In the genomic region with DNA sequence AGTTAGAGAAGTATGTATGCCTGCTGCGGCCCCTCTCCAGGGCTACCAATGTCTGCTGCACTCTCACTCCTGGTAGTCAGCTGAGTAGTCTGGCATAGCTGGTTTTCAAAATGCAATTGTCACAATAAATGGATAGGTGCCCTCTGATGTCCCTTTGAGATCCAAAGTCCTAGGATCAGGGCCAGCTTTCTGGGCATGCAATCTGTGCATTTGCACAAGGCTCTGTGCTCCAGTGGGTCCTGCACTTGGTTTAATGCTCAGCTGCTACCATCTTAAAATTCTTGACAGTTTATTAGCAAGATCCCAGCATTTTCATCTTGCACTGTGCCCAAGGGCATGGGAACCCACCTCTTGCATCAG, we compare ENCODE assay signal across 24 cellular contexts.
"Had no signal": no experiment of that assay in that cellular context is flagged by ENCODE, and none has a peak within 500 bp of the region (broad histone marks: within the 10 kb centered on the region; RNA-seq: fewer than 3 reads in every experiment).

No MANE protein-coding gene starts in this region.

- H3K27me3 ChIP-seq: MG63, SJSA1 had no signal

- DNase-seq: activated CD4-positive, alpha-beta T cell treated with anti-CD3 and anti-CD28 coated beads for 4 hours; activated CD8-positive, alpha-beta memory T cell treated with anti-CD3 and anti-CD28 coated beads, Interleukin-2, amount 50 U/mL, for 4 hours; activated CD8-positive, alpha-beta T cell treated with anti-CD3 and anti-CD28 coated beads for 36 hours; activated gamma-delta T cell treated with Interleukin-2 at 50 U/mL for 16 hours; activated naive CD4-positive, alpha-beta T cell treated with anti-CD3 and anti-CD28 coated beads, Interleukin-2, amount 10 ng/mL, durations not matched to agents 7 days and 5 days; activated naive CD8-positive, alpha-beta T cell treated with anti-CD3 and anti-CD28 coated beads for 36 hours; activated T-cell treated with anti-CD3 and anti-CD28 coated beads, Interleukin-2, amount 50 U/mL, for 72 hours; NCI-H1105; NCI-H1436 treated with DMSO at 0.1 percent for 48 hours; NCI-H187; NCI-H2081; NCI-H510A treated with DMSO at 0.1 percent for 48 hours; NCI-H69; NK-92 treated with Interleukin-12 subunit alpha and Interleukin-12 subunit beta, amount 100 ng/mL, for 24 hours; OCI-M1; RPMI8226; SHP77; SW 1271 had no signal

- H3K27ac ChIP-seq: KMS-11, SJSA1 had no signal

- ATAC-seq: activated CD4-positive, CD25-positive, alpha-beta regulatory T cell treated with anti-CD3 and anti-CD28 coated beads, Interleukin-2, amount 50 U/mL, for 24 hours; activated CD8-positive, alpha-beta T cell treated with anti-CD3 and anti-CD28 coated beads for 36 hours; activated T-cell treated with anti-CD3 and anti-CD28 coated beads, Interleukin-2, amount 50 U/mL, for 72 hours; Panc1; SK-N-SH treated with all-trans-retinoic acid at 6 μM for 48 hours had no signal

- H3K4me3 ChIP-seq: MG63, SJSA1 had no signal

- H3K36me3 ChIP-seq: MG63, SJSA1 had no signal

- H3K9me3 ChIP-seq: MG63 had no signal
